In genomic region chr14:60632777-60633176, GRCh38 we compare ENCODE assay signal across 1 cellular context.
TF ChIP-seq lines count a peak whose summit lies in the region.

No MANE protein-coding gene starts in this region.

TF ChIP-seq in HepG2, 621 proteins besides CTCF, POLR2A, EP300 and RAD21 (continued from another document):
- TF ChIP-seq ZSCAN22 (CRISPR knock-in tag; IDR thresholded peaks at IDR 0.05) (no peak), CSRNP1 (CRISPR knock-in tag; IDR thresholded peaks at IDR 0.05) (no peak), ZNF12 (CRISPR knock-in tag; IDR thresholded peaks at IDR 0.05) (no peak), NCOA2 (CRISPR knock-in tag; IDR thresholded peaks at IDR 0.05) (no peak), HNRNPL (IDR thresholded peaks at IDR 0.05; ENCODE audit: low read depth, low read length) (no peak), ZNF362 (CRISPR knock-in tag; IDR thresholded peaks at IDR 0.05; ENCODE audit: borderline replicate concordance) (no peak), ZBTB46 (CRISPR knock-in tag; IDR thresholded peaks at IDR 0.05; ENCODE audit: borderline replicate concordance) (no peak), E2F5 (CRISPR knock-in tag; conservative IDR thresholded peaks at IDR 0.05) (no peak), JDP2 (CRISPR knock-in tag; IDR thresholded peaks at IDR 0.05; ENCODE audit: borderline replicate concordance) (no peak), BRCA1 (CRISPR knock-in tag; IDR thresholded peaks at IDR 0.05) (no peak)
- TF ChIP-seq, protein P1, sequence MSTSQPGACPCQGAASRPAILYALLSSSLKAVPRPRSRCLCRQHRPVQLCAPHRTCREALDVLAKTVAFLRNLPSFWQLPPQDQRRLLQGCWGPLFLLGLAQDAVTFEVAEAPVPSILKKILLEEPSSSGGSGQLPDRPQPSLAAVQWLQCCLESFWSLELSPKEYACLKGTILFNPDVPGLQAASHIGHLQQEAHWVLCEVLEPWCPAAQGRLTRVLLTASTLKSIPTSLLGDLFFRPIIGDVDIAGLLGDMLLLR (CRISPR knock-in tag; IDR thresholded peaks at IDR 0.05) = no peak
- TF ChIP-seq, protein P2, sequence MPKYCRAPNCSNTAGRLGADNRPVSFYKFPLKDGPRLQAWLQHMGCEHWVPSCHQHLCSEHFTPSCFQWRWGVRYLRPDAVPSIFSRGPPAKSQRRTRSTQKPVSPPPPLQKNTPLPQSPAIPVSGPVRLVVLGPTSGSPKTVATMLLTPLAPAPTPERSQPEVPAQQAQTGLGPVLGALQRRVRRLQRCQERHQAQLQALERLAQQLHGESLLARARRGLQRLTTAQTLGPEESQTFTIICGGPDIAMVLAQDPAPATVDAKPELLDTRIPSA (CRISPR knock-in tag; IDR thresholded peaks at IDR 0.05; ENCODE audit: borderline replicate concordance) = no peak
- TF ChIP-seq, protein P3, sequence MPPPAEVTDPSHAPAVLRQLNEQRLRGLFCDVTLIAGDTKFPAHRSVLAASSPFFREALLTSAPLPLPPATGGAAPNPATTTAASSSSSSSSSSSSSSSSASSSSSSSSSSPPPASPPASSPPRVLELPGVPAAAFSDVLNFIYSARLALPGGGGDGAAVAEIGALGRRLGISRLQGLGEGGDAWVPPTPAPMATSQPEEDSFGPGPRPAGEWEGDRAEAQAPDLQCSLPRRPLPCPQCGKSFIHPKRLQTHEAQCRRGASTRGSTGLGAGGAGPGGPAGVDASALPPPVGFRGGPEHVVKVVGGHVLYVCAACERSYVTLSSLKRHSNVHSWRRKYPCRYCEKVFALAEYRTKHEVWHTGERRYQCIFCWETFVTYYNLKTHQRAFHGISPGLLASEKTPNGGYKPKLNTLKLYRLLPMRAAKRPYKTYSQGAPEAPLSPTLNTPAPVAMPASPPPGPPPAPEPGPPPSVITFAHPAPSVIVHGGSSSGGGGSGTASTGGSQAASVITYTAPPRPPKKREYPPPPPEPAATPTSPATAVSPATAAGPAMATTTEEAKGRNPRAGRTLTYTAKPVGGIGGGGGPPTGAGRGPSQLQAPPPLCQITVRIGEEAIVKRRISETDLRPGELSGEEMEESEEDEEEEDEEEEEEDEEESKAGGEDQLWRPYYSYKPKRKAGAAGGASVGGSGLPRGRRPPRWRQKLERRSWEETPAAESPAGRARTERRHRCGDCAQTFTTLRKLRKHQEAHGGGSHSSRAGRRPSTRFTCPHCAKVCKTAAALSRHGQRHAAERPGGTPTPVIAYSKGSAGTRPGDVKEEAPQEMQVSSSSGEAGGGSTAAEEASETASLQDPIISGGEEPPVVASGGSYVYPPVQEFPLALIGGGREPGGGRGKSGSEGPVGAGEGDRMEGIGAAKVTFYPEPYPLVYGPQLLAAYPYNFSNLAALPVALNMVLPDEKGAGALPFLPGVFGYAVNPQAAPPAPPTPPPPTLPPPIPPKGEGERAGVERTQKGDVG (CRISPR knock-in tag; IDR thresholded peaks at IDR 0.05; ENCODE audit: borderline replicate concordance) = no peak
